ENCODE assay signal across 8 cellular contexts in the genomic region with DNA sequence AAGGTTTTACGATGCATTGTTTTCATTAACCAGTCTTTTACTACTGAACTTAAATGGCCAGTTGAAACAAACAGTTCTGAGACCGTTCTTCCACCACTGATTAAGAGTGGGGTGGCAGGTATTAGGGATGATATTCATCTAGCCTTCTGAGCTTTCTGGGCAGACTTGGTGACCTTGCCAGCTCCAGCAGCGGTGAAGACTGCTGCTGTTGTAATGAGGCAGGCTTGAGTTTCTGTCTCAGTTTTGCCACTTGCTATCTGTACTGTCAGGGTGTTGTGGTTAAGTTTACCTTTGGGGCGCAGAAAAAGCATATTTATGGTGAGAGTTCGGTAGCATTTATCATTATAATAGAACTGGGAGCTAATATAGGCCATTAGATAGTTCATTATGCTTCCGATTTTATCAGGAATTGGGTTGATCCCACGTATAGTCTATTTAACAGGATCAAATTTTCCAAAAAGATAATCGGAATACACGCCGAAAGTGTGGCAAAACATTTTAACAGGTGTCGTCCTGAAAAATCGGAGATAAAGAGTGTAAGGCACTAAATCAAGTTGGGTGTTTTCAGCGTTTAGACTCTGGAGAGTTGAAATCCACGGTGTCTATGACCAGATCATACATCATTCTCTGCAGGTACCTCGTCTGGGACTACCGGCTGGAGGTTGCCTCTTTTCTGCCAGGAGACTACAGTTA. TPM values are rescaled to one million over a fixed set of nuclear protein-coding genes. Genes with fewer than 3 reads are reported as not detected.
DNase-seq lines count a peak whose midpoint lies in the region; ATAC-seq, FAIRE-seq and TF ChIP-seq lines count a peak whose summit lies in the region.

No MANE protein-coding gene starts in this region.

- TF ChIP-seq CTCF in choroid plexus epithelial cell (conservative IDR thresholded peaks at IDR 0.05; ENCODE audit: low read depth, low read length): no peak
- TF ChIP-seq CTCF in lung (IDR thresholded peaks at IDR 0.05; ENCODE audit: control extremely low read depth, extremely low read depth): no peak

- H3K4me1 ChIP-seq in SJSA1 (replicated peaks): peaks cover 18% of the 10 kb centered on the region
- peaks cover 2 to 4% of the 10 kb centered on the region in 2 donors for H3K4me1 ChIP-seq in lung (ENCODE audit: control insufficient read depth in 2 of 2, insufficient read depth in 2 of 2, low read length in 2 of 2)

- no peak for ATAC-seq in lung (ENCODE audit: insufficient read depth, low FRiP score)
- ATAC-seq in GM18907 (IDR thresholded peaks at IDR 0.05; ENCODE audit: unreplicated experiment): no peak

- 3 to 5% methylated on average over 16 of the region's 16 CpGs for WGBS in lung, 2 donors

- no peak for TF ChIP-seq POLR2A in H54 (IDR thresholded peaks at IDR 0.05; ENCODE audit: low read depth, low read length)

- H3K36me3 ChIP-seq in SJSA1 (peaks cover 15% of the 10 kb centered on the region), lung (ENCODE audit: control insufficient read depth in 2 of 2, insufficient read depth in 2 of 2, low read length in 2 of 2) (no peaks in the 10 kb centered on the region)

- H3K4me3 ChIP-seq in SJSA1 (peak overlapping the region; percentile 68), choroid plexus epithelial cell (ENCODE audit: low read depth, low read length) (peak overlapping the region; percentile 99), lung (peak overlapping the region; percentile 99)

- H3K9me3 ChIP-seq in SJSA1 (replicated peaks): no peaks in the 10 kb centered on the region
- no peaks in the 10 kb centered on the region for H3K9me3 ChIP-seq in lung (ENCODE audit: control insufficient read depth in 2 of 2, insufficient read depth in 1 of 2, low read length in 1 of 2)

- FAIRE-seq in H54 (lab: Jason Lieb, UNC): peak; percentile 11

- H3K27me3 ChIP-seq in SJSA1 (replicated peaks) (no peaks in the 10 kb centered on the region), lung (ENCODE audit: control insufficient read depth, insufficient read depth) (no peaks in the 10 kb centered on the region)

- in situ Hi-C loops in ACHN (cut with HindIII; ENCODE audit: low pct_ligation_motif_present, low pct_unique_long_range_greater_than_20kb, low sequenced_read_pairs): no loop called here

- H3K27ac ChIP-seq in SJSA1: peak overlapping the region; percentile 59
- peak overlapping the region; percentile 97 to 100 for H3K27ac ChIP-seq in lung (ENCODE audit: low read depth in 1 of 2, low read length in 1 of 2)

- DNase-seq in ACHN: peak; percentile 24
- DNase-seq in H54 (ENCODE audit: insufficient read length, low spot score): no peak
- DNase-seq in SJSA1 (ENCODE audit: low read depth in 1 of 2, low spot score in 2 of 2): no peak
- DNase-seq in choroid plexus epithelial cell (ENCODE audit: low read depth): no peak
- no peak for DNase-seq in lung (ENCODE audit: low spot score)
- peak; percentile 2 for DNase-seq in stromal cell of bone marrow (ENCODE audit: low read depth)
- DNase-seq in iPS-NIHi11 (ENCODE audit: low spot score): no peak

RNA-seq across cellular contexts. Expression of a gene that starts 0.7 kb away (rescaled TPM):
- 38.8 and 61.7 TPM in 2 replicates for total RNA-seq in SJSA1 (2014; rRNA removed; shearing (Covaris generic))
- 10 to 100 TPM; 39.5 to 44.3 TPM for total RNA-seq in lung
- 10 to 100 TPM; 25.5 to 28.9 TPM for polyA plus RNA-seq in lung

RNA-seq across cellular contexts. Expression of a gene that starts 15.2 kb away (rescaled TPM):
- total RNA-seq in SJSA1 (2014; rRNA removed; shearing (Covaris generic)): 0.13 and 1.9 TPM in 2 replicates
- 10 to 100 TPM; 10.3 to 42.2 TPM for total RNA-seq in lung
- polyA plus RNA-seq in lung: 100 to 1,000 TPM in 1 of 2 donors, 1 to 10 TPM in 1; 6.9 to 209 TPM

RNA-seq across cellular contexts. Expression of a gene that starts 42.0 kb away (rescaled TPM):
- 0.16 TPM in 1 of 2 replicates, not detected in the other for total RNA-seq in SJSA1 (2014; rRNA removed; shearing (Covaris generic))
- 10 to 100 TPM in 1 of 2 donors, 1 to 10 TPM in 1; 4.2 to 14.1 TPM for total RNA-seq in lung
- polyA plus RNA-seq in lung: 10 to 100 TPM in 1 of 2 donors, 1 to 10 TPM in 1; 5.5 to 32.8 TPM

RNA-seq across cellular contexts. Expression of a gene that starts 48.9 kb away (rescaled TPM):
- total RNA-seq in SJSA1 (2014; rRNA removed; shearing (Covaris generic)): 10.3 and 12.1 TPM in 2 replicates
- 10 to 100 TPM; 14.3 to 16.7 TPM for total RNA-seq in lung
- polyA plus RNA-seq in lung: 1 to 10 TPM; 8.3 to 9.4 TPM

Comparison
In these comparisons a context has a peak if more than half of its experiments do, and no peak if none do; other contexts are left out.
1. DNase-seq: peak in ACHN (single experiment) and stromal cell of bone marrow (single experiment); none in H54 (single experiment), SJSA1 (0 of 2), choroid plexus epithelial cell (single experiment), lung (single experiment) and iPS-NIHi11 (single experiment).
2. Peak in every context shown above with its lines, with median percentiles within 50 percentile points of each other: H3K4me3 ChIP-seq.